In genomic region chr11:837189-837989, GRCh38 we compare ENCODE assay signal across 1 cellular context.
TF ChIP-seq lines count a peak whose summit lies in the region.

No MANE protein-coding gene starts in this region.

TF ChIP-seq in HepG2, 621 proteins besides CTCF, POLR2A, EP300 and RAD21 (continues in another document):
- TF ChIP-seq PBX3 (CRISPR knock-in tag; IDR thresholded peaks at IDR 0.05; ENCODE audit: borderline replicate concordance) (no peak), MLXIP (CRISPR knock-in tag; IDR thresholded peaks at IDR 0.05; ENCODE audit: borderline replicate concordance) (no peak), ZNF607 (CRISPR knock-in tag; IDR thresholded peaks at IDR 0.05; ENCODE audit: borderline replicate concordance) (no peak), ZNF513 (CRISPR knock-in tag; conservative IDR thresholded peaks at IDR 0.05) (no peak), ZNF670 (CRISPR knock-in tag; IDR thresholded peaks at IDR 0.05; ENCODE audit: borderline replicate concordance) (no peak), RFX3 (CRISPR knock-in tag; IDR thresholded peaks at IDR 0.05) (no peak), MXD4 (CRISPR knock-in tag; IDR thresholded peaks at IDR 0.05) (no peak), SRSF9 (IDR thresholded peaks at IDR 0.05; ENCODE audit: borderline replicate concordance, insufficient read depth, low read depth, low read length, poor library complexity, severe bottlenecking) (no peak), ZNF251 (CRISPR knock-in tag; IDR thresholded peaks at IDR 0.05) (no peak), KDM2A (CRISPR knock-in tag; IDR thresholded peaks at IDR 0.05; ENCODE audit: borderline replicate concordance, low read depth) (0 out of 2 replicates have a peak, but pooled peaks have one; percentile 5), NR2F6 (IDR thresholded peaks at IDR 0.05) (no peak), NR2F6 (CRISPR knock-in tag; IDR thresholded peaks at IDR 0.05) (no peak), ZNF589 (CRISPR knock-in tag; conservative IDR thresholded peaks at IDR 0.05) (no peak), TP53 (CRISPR knock-in tag; conservative IDR thresholded peaks at IDR 0.05) (no peak), HNRNPL (IDR thresholded peaks at IDR 0.05; ENCODE audit: low read depth, low read length) (0 out of 2 replicates have a peak, but pooled peaks have one; percentile 30), RBM22 (optimal IDR thresholded peaks at IDR 0.05; ENCODE audit: low read length) (peak; percentile 87), HNRNPLL (IDR thresholded peaks at IDR 0.05; ENCODE audit: low read depth, low read length, poor library complexity, severe bottlenecking) (peak; percentile 14), HMGXB4 (CRISPR knock-in tag; IDR thresholded peaks at IDR 0.05; ENCODE audit: borderline replicate concordance in 1 of 2, low read depth in 1 of 2) (no peak), TEF (CRISPR knock-in tag; IDR thresholded peaks at IDR 0.05) (no peak), DR1 (CRISPR knock-in tag; IDR thresholded peaks at IDR 0.05) (0 out of 2 replicates have a peak, but pooled peaks have one; percentile 26), ZNF891 (CRISPR knock-in tag; IDR thresholded peaks at IDR 0.05) (no peak), SOX5 (CRISPR knock-in tag; IDR thresholded peaks at IDR 0.05; ENCODE audit: borderline replicate concordance) (no peak), AGO1 (IDR thresholded peaks at IDR 0.05; ENCODE audit: low read depth, low read length, poor library complexity, severe bottlenecking) (peak; percentile 89), ZNF678 (CRISPR knock-in tag; IDR thresholded peaks at IDR 0.05) (no peak), HOXA3 (CRISPR knock-in tag; IDR thresholded peaks at IDR 0.05) (no peak), KLF9 (CRISPR knock-in tag; IDR thresholded peaks at IDR 0.05; ENCODE audit: low read depth) (no peak), KLF15 (CRISPR knock-in tag; IDR thresholded peaks at IDR 0.05; ENCODE audit: borderline replicate concordance) (no peak), HIC2 (CRISPR knock-in tag; IDR thresholded peaks at IDR 0.05; ENCODE audit: low read depth) (no peak), HCFC1 (IDR thresholded peaks at IDR 0.05; ENCODE audit: low read depth, low read length) (no peak), IKZF5 (CRISPR knock-in tag; IDR thresholded peaks at IDR 0.05) (no peak), AKAP8 (CRISPR knock-in tag; IDR thresholded peaks at IDR 0.05) (peak; percentile 81), BCLAF1 (IDR thresholded peaks at IDR 0.05) (no peak), ZNF350 (CRISPR knock-in tag; IDR thresholded peaks at IDR 0.05; ENCODE audit: borderline replicate concordance, low read depth) (no peak), SP2 (CRISPR knock-in tag; IDR thresholded peaks at IDR 0.05) (no peak), RNF2 (conservative IDR thresholded peaks at IDR 0.05; ENCODE audit: low read depth) (no peak), ZBTB7B (CRISPR knock-in tag; IDR thresholded peaks at IDR 0.05) (no peak), GATAD1 (CRISPR knock-in tag; IDR thresholded peaks at IDR 0.05) (no peak), ZBTB33 (CRISPR knock-in tag; IDR thresholded peaks at IDR 0.05) (peak; percentile 89), ZNF740 (CRISPR knock-in tag; IDR thresholded peaks at IDR 0.05) (peak; percentile 84), REPIN1 (CRISPR knock-in tag; IDR thresholded peaks at IDR 0.05; ENCODE audit: borderline replicate concordance, low read depth) (no peak), SKIL (CRISPR knock-in tag; IDR thresholded peaks at IDR 0.05; ENCODE audit: borderline replicate concordance) (no peak), ATF3 (CRISPR knock-in tag; IDR thresholded peaks at IDR 0.05) (no peak), ZNF10 (CRISPR knock-in tag; IDR thresholded peaks at IDR 0.05; ENCODE audit: borderline replicate concordance, low read depth) (no peak)
